8 cellular contexts compared by ENCODE assay signal in the genomic region with DNA sequence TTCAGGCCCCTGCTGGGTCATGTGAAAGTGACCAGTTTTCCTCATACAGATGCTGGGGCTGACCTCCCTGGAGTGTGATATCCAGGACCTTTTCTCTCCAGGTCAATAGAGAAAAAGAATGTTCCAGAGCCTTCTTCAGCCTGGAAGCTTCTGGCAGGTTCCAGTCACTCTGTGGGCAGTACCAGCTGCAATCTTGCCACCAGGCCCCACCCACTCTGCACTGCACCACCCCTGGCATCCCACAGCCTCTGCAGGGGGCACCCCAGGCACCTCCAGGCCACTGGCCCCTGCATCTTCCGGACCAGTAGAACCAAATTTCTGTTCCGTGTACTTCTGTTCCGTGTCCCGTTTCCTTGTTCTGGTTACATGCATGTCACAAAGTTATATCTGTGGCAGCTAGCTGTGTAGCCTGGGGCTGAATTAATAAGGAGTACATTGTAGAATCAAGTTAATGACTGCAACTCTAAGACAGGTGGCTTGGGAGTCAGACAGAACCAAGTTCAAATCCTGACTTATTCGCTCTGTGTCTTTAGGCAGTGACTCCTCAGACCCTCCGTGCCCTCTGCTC.
DNase-seq lines count a peak whose midpoint lies in the region; ATAC-seq and TF ChIP-seq lines count a peak whose summit lies in the region.

No MANE protein-coding gene starts in this region.

- H3K9ac ChIP-seq in Loucy (ENCODE audit: low read depth, low read length, poor library complexity, severe bottlenecking) (peak overlapping the region; percentile 98), neural cell (ENCODE audit: low read length) (peak overlapping the region; percentile 75)

- H3K36me3 Mint-ChIP-seq in Caco-2 (ENCODE audit: insufficient read depth, unreplicated experiment), result no peaks in the 10 kb centered on the region

- no peaks in the 10 kb centered on the region; the same call in 1 of the 2 replicates for H3K79me2 ChIP-seq in Loucy (ENCODE audit: insufficient read depth, low read length)
- H3K79me2 ChIP-seq in neural cell (replicated peaks; ENCODE audit: insufficient read depth, low read length), result no peaks in the 10 kb centered on the region

- H3K9me3 ChIP-seq in Caco-2 (no peaks in the 10 kb centered on the region), Loucy (ENCODE audit: insufficient read depth, low read depth, low read length) (no peaks in the 10 kb centered on the region), breast epithelium (no peaks in the 10 kb centered on the region), neural cell (ENCODE audit: low read length) (no peaks in the 10 kb centered on the region)

- no peak overlapping the region for H3K4me3 ChIP-seq in Caco-2 (ENCODE audit: low read depth, low read length)
- peak overlapping the region; percentile 84 for H3K4me3 ChIP-seq in Loucy (ENCODE audit: low read length, poor library complexity, severe bottlenecking)
- H3K4me3 ChIP-seq in breast epithelium, result peak overlapping the region in 2 of 3 donors; percentile 75 to 79
- H3K4me3 ChIP-seq in neural cell (ENCODE audit: low read length), result peak overlapping the region; percentile 59
- peak overlapping the region in 2 of 59 donors; percentile 65 to 68 for H3K4me3 ChIP-seq in dorsolateral prefrontal cortex

- POLR2A ChIA-PET in Caco-2 (lab: Charles Lee), result no interaction called here

- H3K36me3 ChIP-seq in Caco-2 (ENCODE audit: control insufficient read depth, insufficient read depth, low read length), result no peaks in the 10 kb centered on the region
- no peaks in the 10 kb centered on the region for H3K36me3 ChIP-seq in Loucy (ENCODE audit: insufficient read depth, low read length)
- no peaks in the 10 kb centered on the region for H3K36me3 ChIP-seq in breast epithelium
- no peaks in the 10 kb centered on the region for H3K36me3 ChIP-seq in neural cell (ENCODE audit: insufficient read depth, low read length)

- peak overlapping the region; percentile 76 for H3K4me3 Mint-ChIP-seq in Caco-2 (ENCODE audit: unreplicated experiment)

- peak overlapping the region; percentile 95 to 98 for H3K27ac ChIP-seq in breast epithelium
- H3K27ac ChIP-seq in neural cell (ENCODE audit: low read length), result peak overlapping the region; percentile 92
- peak overlapping the region in 14 of 59 donors; percentile 7 to 90 (median 52) for H3K27ac ChIP-seq in dorsolateral prefrontal cortex

- peaks cover 11% of the 10 kb centered on the region for H3K27me3 Mint-ChIP-seq in Caco-2 (ENCODE audit: insufficient read depth, unreplicated experiment)

- H3K9me2 ChIP-seq in Loucy (replicated peaks; ENCODE audit: low read depth, low read length) (no peaks in the 10 kb centered on the region), neural cell (ENCODE audit: insufficient read depth, low read length) (no peaks in the 10 kb centered on the region)

- no peak overlapping the region for H2AFZ ChIP-seq in Loucy (ENCODE audit: low read length)
- no peak overlapping the region for H2AFZ ChIP-seq in neural cell (ENCODE audit: low read depth, low read length)

- no peak for TF ChIP-seq CTCF in Caco-2 (IDR thresholded peaks at IDR 0.05; ENCODE audit: insufficient read depth in 1 of 2, low read depth in 1 of 2, low read length in 1 of 2, severe bottlenecking in 1 of 2, unreplicated experiment in 1 of 2)
- no peak for TF ChIP-seq CTCF in Loucy (conservative IDR thresholded peaks at IDR 0.05; ENCODE audit: low read length)
- TF ChIP-seq CTCF in breast epithelium (IDR thresholded peaks at IDR 0.05), result peak in 1 of 3 donors; percentile 7
- TF ChIP-seq CTCF in neural cell (IDR thresholded peaks at IDR 0.05; ENCODE audit: poor library complexity, severe bottlenecking), result no peak
- TF ChIP-seq CTCF in dorsolateral prefrontal cortex (IDR thresholded peaks at IDR 0.05 in 54 of 56, conservative IDR thresholded peaks at IDR 0.05 in 2 of 56; ENCODE audit: low read depth in 1 of 56, partially characterized antibody in 56 of 56), result no peak

- H3F3A ChIP-seq in Loucy (ENCODE audit: low read depth) (peaks cover 4% of the 10 kb centered on the region; the same call in 1 of the 2 replicates), neural cell (ENCODE audit: insufficient read depth, low read length, poor library complexity, severe bottlenecking) (peaks cover 11% of the 10 kb centered on the region)

- ATAC-seq in GM19035 (IDR thresholded peaks at IDR 0.05; ENCODE audit: unreplicated experiment) (no peak), left cardiac atrium (no peak)

- 0 out of 2 replicates have a peak, but pooled peaks cover 4% of the 10 kb centered on the region for H3K4me1 ChIP-seq in Caco-2
- H3K4me1 ChIP-seq in Loucy (ENCODE audit: insufficient read depth, low read length, poor library complexity, severe bottlenecking), result peaks cover 44% of the 10 kb centered on the region
- H3K4me1 ChIP-seq in breast epithelium, result peaks cover 4 to 21% of the 10 kb centered on the region in 2 donors

- peak overlapping the region; percentile 25 for H3K27ac Mint-ChIP-seq in Caco-2 (ENCODE audit: unreplicated experiment)

- no peak for TF ChIP-seq POLR2A in breast epithelium (IDR thresholded peaks at IDR 0.05)

- no peak for TF ChIP-seq EP300 in neural cell (conservative IDR thresholded peaks at IDR 0.05; ENCODE audit: poor library complexity, severe bottlenecking)

- peaks cover 6% of the 10 kb centered on the region for H3K4me1 Mint-ChIP-seq in Caco-2 (ENCODE audit: low read depth, unreplicated experiment)

- intact Hi-C loops in Caco-2 (cut with micrococcal nuclease; ENCODE audit: unreplicated experiment) (loop anchor here (1.0 kb wide), 1 partner anchor 16 kb away; no protein-coding TSS in a partner anchor), breast epithelium (cut with DNase I; ENCODE audit: low total_unique reads) (no loop called here), dorsolateral prefrontal cortex (cut with DNase I) (no loop called here), left cardiac atrium (cut with DNase I) (no loop called here)

- no TSS peak for BruUV-seq in Caco-2 (replicated peaks; lab: Mats Ljungman, UMichigan)

- no peak for TF ChIP-seq RAD21 in neural cell (conservative IDR thresholded peaks at IDR 0.05)

- H4K20me1 ChIP-seq in Loucy (ENCODE audit: insufficient read depth, low read length, poor library complexity, severe bottlenecking) (no peaks in the 10 kb centered on the region), neural cell (ENCODE audit: insufficient read depth) (no peaks in the 10 kb centered on the region)

- H3K27me3 ChIP-seq in Caco-2 (replicated peaks; ENCODE audit: control insufficient read depth, insufficient read depth, low read length) (no peaks in the 10 kb centered on the region), Loucy (ENCODE audit: insufficient read depth, low read length, poor library complexity, severe bottlenecking) (no peaks in the 10 kb centered on the region), breast epithelium (peaks cover 0 to 5% of the 10 kb centered on the region in 2 donors), neural cell (ENCODE audit: insufficient read depth, low read depth, low read length) (no peaks in the 10 kb centered on the region), dorsolateral prefrontal cortex (peaks cover 0 to 51% (median 6%) of the 10 kb centered on the region in 45 donors)

- CTCF ChIA-PET in Caco-2 (lab: Charles Lee), result interaction anchor here (0.9 kb wide), 1 partner anchor 17 kb away, joined by 3 read pairs; no protein-coding TSS in a partner anchor

- DNase-seq in Caco-2, result no peak
- DNase-seq in breast epithelium (ENCODE audit: low spot score in 2 of 2), result peak in 1 of 2 donors; percentile 50
- no peak for DNase-seq in dorsolateral prefrontal cortex
- no peak for DNase-seq in H4 (ENCODE audit: low spot score)
- DNase-seq in left cardiac atrium, result no peak

- H3K9me3 Mint-ChIP-seq in Caco-2 (ENCODE audit: unreplicated experiment), result no peaks in the 10 kb centered on the region

- H3K4me2 ChIP-seq in Loucy (ENCODE audit: low read depth, low read length, poor library complexity, severe bottlenecking), result peak overlapping the region; percentile 93
- H3K4me2 ChIP-seq in neural cell (ENCODE audit: low read length), result no peak overlapping the region

TF ChIP-seq in neural cell, 6 proteins besides CTCF, POLR2A, EP300 and RAD21:
- TF ChIP-seq, protein P1, sequence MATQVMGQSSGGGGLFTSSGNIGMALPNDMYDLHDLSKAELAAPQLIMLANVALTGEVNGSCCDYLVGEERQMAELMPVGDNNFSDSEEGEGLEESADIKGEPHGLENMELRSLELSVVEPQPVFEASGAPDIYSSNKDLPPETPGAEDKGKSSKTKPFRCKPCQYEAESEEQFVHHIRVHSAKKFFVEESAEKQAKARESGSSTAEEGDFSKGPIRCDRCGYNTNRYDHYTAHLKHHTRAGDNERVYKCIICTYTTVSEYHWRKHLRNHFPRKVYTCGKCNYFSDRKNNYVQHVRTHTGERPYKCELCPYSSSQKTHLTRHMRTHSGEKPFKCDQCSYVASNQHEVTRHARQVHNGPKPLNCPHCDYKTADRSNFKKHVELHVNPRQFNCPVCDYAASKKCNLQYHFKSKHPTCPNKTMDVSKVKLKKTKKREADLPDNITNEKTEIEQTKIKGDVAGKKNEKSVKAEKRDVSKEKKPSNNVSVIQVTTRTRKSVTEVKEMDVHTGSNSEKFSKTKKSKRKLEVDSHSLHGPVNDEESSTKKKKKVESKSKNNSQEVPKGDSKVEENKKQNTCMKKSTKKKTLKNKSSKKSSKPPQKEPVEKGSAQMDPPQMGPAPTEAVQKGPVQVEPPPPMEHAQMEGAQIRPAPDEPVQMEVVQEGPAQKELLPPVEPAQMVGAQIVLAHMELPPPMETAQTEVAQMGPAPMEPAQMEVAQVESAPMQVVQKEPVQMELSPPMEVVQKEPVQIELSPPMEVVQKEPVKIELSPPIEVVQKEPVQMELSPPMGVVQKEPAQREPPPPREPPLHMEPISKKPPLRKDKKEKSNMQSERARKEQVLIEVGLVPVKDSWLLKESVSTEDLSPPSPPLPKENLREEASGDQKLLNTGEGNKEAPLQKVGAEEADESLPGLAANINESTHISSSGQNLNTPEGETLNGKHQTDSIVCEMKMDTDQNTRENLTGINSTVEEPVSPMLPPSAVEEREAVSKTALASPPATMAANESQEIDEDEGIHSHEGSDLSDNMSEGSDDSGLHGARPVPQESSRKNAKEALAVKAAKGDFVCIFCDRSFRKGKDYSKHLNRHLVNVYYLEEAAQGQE (IDR thresholded peaks at IDR 0.05; ENCODE audit: borderline replicate concordance), result no peak
- no peak for TF ChIP-seq TAF1 (IDR thresholded peaks at IDR 0.05; ENCODE audit: low read depth)
- no peak for TF ChIP-seq EZH2 (IDR thresholded peaks at IDR 0.05; ENCODE audit: borderline replicate concordance, insufficient read depth, low read length, poor library complexity, severe bottlenecking)
- no peak for TF ChIP-seq POLR2AphosphoS5 (IDR thresholded peaks at IDR 0.05)
- no peak for TF ChIP-seq MXI1 (conservative IDR thresholded peaks at IDR 0.05; ENCODE audit: poor library complexity, severe bottlenecking)
- TF ChIP-seq SMC3 (conservative IDR thresholded peaks at IDR 0.05; ENCODE audit: poor library complexity), result no peak
